Comparison of ENCODE assay signal across 8 cellular contexts in the genomic region with DNA sequence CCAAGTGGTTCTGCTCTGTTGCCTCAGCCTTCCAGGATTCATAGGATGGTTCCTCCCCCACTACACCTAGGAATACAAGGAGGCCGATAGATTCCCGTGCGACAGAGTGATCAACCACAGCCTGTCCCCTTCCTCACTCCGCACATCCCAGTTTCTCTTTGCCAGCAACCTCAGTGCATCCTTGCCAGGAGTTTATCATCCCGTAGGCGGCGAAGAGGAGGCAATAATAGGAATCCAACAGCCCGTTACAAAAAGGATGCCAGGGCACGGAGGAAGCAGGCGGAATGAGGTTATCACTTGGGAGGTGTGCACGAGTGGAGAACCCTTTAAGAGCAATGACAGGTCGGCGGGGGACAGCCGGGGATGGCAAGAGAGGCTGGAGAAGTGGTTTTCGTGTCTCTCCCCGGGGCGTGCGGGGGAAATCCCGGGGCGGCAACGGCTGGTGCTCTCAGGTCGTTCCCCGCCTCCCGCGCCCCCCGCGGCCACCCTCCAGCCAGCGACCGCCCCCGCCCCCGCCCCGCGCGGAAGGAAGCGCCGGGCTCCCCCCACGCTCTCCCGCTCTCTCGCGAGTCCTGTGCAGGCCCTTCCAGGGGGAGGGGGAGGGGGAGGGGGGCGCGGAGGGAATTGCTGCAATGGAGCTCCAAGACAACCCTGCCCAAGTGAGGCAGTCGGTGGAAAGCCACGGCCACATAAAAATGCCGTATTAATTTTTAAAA. TPM values are rescaled to one million over a fixed set of nuclear protein-coding genes. Genes with fewer than 3 reads are reported as not detected.
DNase-seq lines count a peak whose midpoint lies in the region; ATAC-seq and TF ChIP-seq lines count a peak whose summit lies in the region.

No MANE protein-coding gene starts in this region.

- TF ChIP-seq CTCF in testis (IDR thresholded peaks at IDR 0.05): no peak

- ATAC-seq in HG02759 (IDR thresholded peaks at IDR 0.05; ENCODE audit: unreplicated experiment): peak; percentile 8
- no peak for ATAC-seq in GM21526 (IDR thresholded peaks at IDR 0.05; ENCODE audit: low FRiP score, unreplicated experiment)

- peak overlapping the region; percentile 86 to 93 for H3K4me3 ChIP-seq in testis

- no peaks in the 10 kb centered on the region for H3K27me3 ChIP-seq in testis

- H3K27ac ChIP-seq in testis: peak overlapping the region; percentile 86 to 95

- H3K36me3 ChIP-seq in testis (ENCODE audit: low read depth, missing control alignments): no peaks in the 10 kb centered on the region

- intact Hi-C loops in testis (cut with DNase I; ENCODE audit: low total_unique reads): no loop called here

- 0% methylated on average over 23 to 44 of the region's 45 CpGs for WGBS in testis, 2 donors

- TF ChIP-seq POLR2A in testis (IDR thresholded peaks at IDR 0.05): no peak

- DNase-seq in COR-L47 (lab: John Stamatoyannopoulos, UW): peak; percentile 72
- DNase-seq in RKO (ENCODE audit: low spot score): peak; percentile 40
- peak; percentile 63 for DNase-seq in activated naive CD4-positive, alpha-beta T cell treated with Interleukin-2 at 50 U/mL for 16 hours
- peak; percentile 59 for DNase-seq in germinal center (ENCODE audit: low spot score)
- peak in 54 of 56 donors; percentile 2 to 79 (median 58) for DNase-seq in nucleus accumbens (lab: John Stamatoyannopoulos, UW)
- peak; percentile 67 for DNase-seq in testis

- H3K9me3 ChIP-seq in testis: no peaks in the 10 kb centered on the region

- peaks cover 25% of the 10 kb centered on the region for H3K4me1 ChIP-seq in testis

RNA-seq across cellular contexts. Expression of a gene that starts 1.6 kb away (rescaled TPM):
- total RNA-seq in testis: 10 to 100 TPM; 39.1 to 44.5 TPM
- 19.1 TPM for polyA plus RNA-seq in testis (ENCODE audit: insufficient read depth, low read depth, low replicate concordance)
